In the genomic region with DNA sequence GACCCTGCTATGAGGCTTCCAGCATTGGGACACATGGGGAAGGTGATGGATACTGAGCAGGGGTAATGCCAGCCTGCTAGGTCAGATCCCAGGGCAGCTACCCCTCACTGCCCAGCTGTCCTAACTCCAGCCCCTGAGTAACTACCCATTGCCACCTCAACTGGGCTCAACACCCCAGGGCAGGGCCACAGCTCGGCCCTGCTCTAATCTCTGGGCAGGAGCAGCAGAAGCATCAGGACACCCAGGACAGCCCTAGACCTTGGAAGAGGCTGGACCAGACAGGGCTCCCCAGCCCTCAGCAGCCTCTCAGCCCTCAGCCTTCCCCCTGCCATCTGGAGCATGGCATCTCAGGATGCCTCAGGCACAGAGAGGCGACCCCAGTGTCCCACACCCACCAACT, we compare ENCODE assay signal across 17 cellular contexts.
"Had no signal": no experiment of that assay in that cellular context is flagged by ENCODE, and none has a peak within 500 bp of the region (broad histone marks: within the 10 kb centered on the region; RNA-seq: fewer than 3 reads in every experiment).

No MANE protein-coding gene starts in this region.

- H3K36me3 ChIP-seq: cardiac muscle cell had no signal

- H3K4me3 ChIP-seq: cardiac muscle cell had no signal

- H3K27ac Mint-ChIP-seq: activated CD4-positive, alpha-beta T cell treated with anti-CD3 and anti-CD28 coated beads, Interleukin-2, amount 10 ng/mL, durations not matched to agents 24 days and 14 days; activated naive CD4-positive, alpha-beta T cell treated with anti-CD3 and anti-CD28 coated beads, Interleukin-2, amount 50 U/mL, for 72 hours; activated T-helper 1 cell treated with anti-CD3 and anti-CD28 coated beads, Interleukin-12 subunit alpha, Interleukin-12 subunit beta, Interleukin-2, Interleukin-4 antibody, amounts not matched to agents 30 ng/mL and 10 ng/mL and 1 ng/mL, durations not matched to agents 14 hours and 24 hours and 36 hours; natural killer cell; progenitor cell of endocrine pancreas; T-cell had no signal

- H3K27ac ChIP-seq: cardiac muscle cell had no signal

- H3K4me3 Mint-ChIP-seq: activated CD4-positive, alpha-beta T cell treated with anti-CD3 and anti-CD28 coated beads, Interleukin-2, amount 10 ng/mL, durations not matched to agents 24 days and 14 days; activated T-helper 1 cell treated with anti-CD3 and anti-CD28 coated beads, Interleukin-12 subunit alpha, Interleukin-12 subunit beta, Interleukin-2, Interleukin-4 antibody, amounts not matched to agents 30 ng/mL and 10 ng/mL and 1 ng/mL, durations not matched to agents 14 hours and 24 hours and 36 hours; natural killer cell; T-cell had no signal

- DNase-seq: activated CD4-positive, alpha-beta T cell treated with anti-CD3 and anti-CD28 coated beads, Interleukin-2, amount 10 ng/mL, durations not matched to agents 24 days and 14 days; activated CD4-positive, CD25-positive, alpha-beta regulatory T cell; activated gamma-delta T cell treated with Interleukin-2 at 50 U/mL for 16 hours; activated T-cell treated with anti-CD3 and anti-CD28 coated beads for 4 hours; amniotic stem cell; natural killer cell; stimulated activated CD4-positive, alpha-beta T cell treated with anti-CD3 and anti-CD28 coated beads, Interleukin-12 subunit alpha, Interleukin-12 subunit beta, amount 100 ng/mL, for 4 hours; stimulated activated CD4-positive, alpha-beta T cell treated with anti-CD3 and anti-CD28 coated beads, Interleukin-1b, Interleukin-23, amount 100 ng/mL, for 48 hours; stimulated activated CD8-positive, alpha-beta memory T cell treated with anti-CD3 and anti-CD28 coated beads, Interleukin-4, amount 100 ng/mL, for 48 hours; stimulated activated naive CD4-positive, alpha-beta T cell treated with Interleukin-2 at 50 U/mL for 16 hours; substantia nigra; T-cell; trophoblast cell had no signal

- H3K36me3 Mint-ChIP-seq: activated naive CD4-positive, alpha-beta T cell treated with anti-CD3 and anti-CD28 coated beads, Interleukin-2, amount 50 U/mL, for 72 hours; natural killer cell; T-cell had no signal

- H3K27me3 ChIP-seq: cardiac muscle cell had no signal

- H3K9me3 Mint-ChIP-seq: activated CD4-positive, alpha-beta T cell treated with anti-CD3 and anti-CD28 coated beads, Interleukin-2, amount 10 ng/mL, durations not matched to agents 24 days and 14 days; activated naive CD4-positive, alpha-beta T cell treated with anti-CD3 and anti-CD28 coated beads, Interleukin-2, amount 50 U/mL, for 72 hours; activated T-helper 1 cell treated with anti-CD3 and anti-CD28 coated beads, Interleukin-12 subunit alpha, Interleukin-12 subunit beta, Interleukin-2, Interleukin-4 antibody, amounts not matched to agents 30 ng/mL and 10 ng/mL and 1 ng/mL, durations not matched to agents 14 hours and 24 hours and 36 hours; natural killer cell; T-cell had no signal
